ENCODE assay signal across 1 cellular context in genomic region chr20:62368303-62368628, GRCh38.
TF ChIP-seq lines count a peak whose summit lies in the region.

No MANE protein-coding gene starts in this region.

TF ChIP-seq in HepG2, 621 proteins besides CTCF, POLR2A, EP300 and RAD21 (continued from another document and continues in another):
- TF ChIP-seq DBP (CRISPR knock-in tag; IDR thresholded peaks at IDR 0.05; ENCODE audit: not compliant biosample characterization) (peak; percentile 19), ZNF883 (CRISPR knock-in tag; IDR thresholded peaks at IDR 0.05; ENCODE audit: not compliant biosample characterization) (no peak), U2AF1 (optimal IDR thresholded peaks at IDR 0.05; ENCODE audit: low read depth, low read length) (no peak), FOXP1 (IDR thresholded peaks at IDR 0.05) (no peak), FOXP1 (CRISPR knock-in tag; IDR thresholded peaks at IDR 0.05) (no peak), ZFP90 (CRISPR knock-in tag; IDR thresholded peaks at IDR 0.05; ENCODE audit: borderline replicate concordance) (no peak), ZNF704 (CRISPR knock-in tag; IDR thresholded peaks at IDR 0.05; ENCODE audit: borderline replicate concordance) (no peak), KDM3A (CRISPR knock-in tag; IDR thresholded peaks at IDR 0.05; ENCODE audit: low read depth) (no peak; the same call in 1 of the 2 replicates), ZNF563 (CRISPR knock-in tag; IDR thresholded peaks at IDR 0.05) (peak; percentile 15; the same call in 1 of the 2 replicates), ZBED4 (CRISPR knock-in tag; IDR thresholded peaks at IDR 0.05; ENCODE audit: borderline replicate concordance) (0 out of 2 replicates have a peak, but pooled peaks have one; percentile 5), ZC3H13 (CRISPR knock-in tag; IDR thresholded peaks at IDR 0.05) (no peak), ZNF337 (CRISPR knock-in tag; IDR thresholded peaks at IDR 0.05; ENCODE audit: borderline replicate concordance, low read depth) (no peak), USF2 (IDR thresholded peaks at IDR 0.05; ENCODE audit: low read depth, low read length) (no peak), USF2 (CRISPR knock-in tag; IDR thresholded peaks at IDR 0.05; ENCODE audit: borderline replicate concordance) (no peak), ZFY (CRISPR knock-in tag; IDR thresholded peaks at IDR 0.05) (no peak), TGIF2 (CRISPR knock-in tag; IDR thresholded peaks at IDR 0.05) (no peak), ZEB1 (IDR thresholded peaks at IDR 0.05; ENCODE audit: insufficient replicate concordance, low read depth) (no peak), ATRX (CRISPR knock-in tag; IDR thresholded peaks at IDR 0.05; ENCODE audit: borderline replicate concordance) (no peak), BRCA1 (CRISPR knock-in tag; IDR thresholded peaks at IDR 0.05) (no peak), RFXAP (CRISPR knock-in tag; IDR thresholded peaks at IDR 0.05; ENCODE audit: borderline replicate concordance) (no peak), RFX5 (IDR thresholded peaks at IDR 0.05; ENCODE audit: low read depth, low read length) (no peak), CENPT (CRISPR knock-in tag; IDR thresholded peaks at IDR 0.05; ENCODE audit: low read depth) (no peak), KAT7 (CRISPR knock-in tag; IDR thresholded peaks at IDR 0.05; ENCODE audit: borderline replicate concordance) (peak; percentile 10; the same call in 1 of the 2 replicates), REPIN1 (CRISPR knock-in tag; IDR thresholded peaks at IDR 0.05; ENCODE audit: borderline replicate concordance, low read depth) (no peak), PLSCR1 (CRISPR knock-in tag; IDR thresholded peaks at IDR 0.05; ENCODE audit: borderline replicate concordance) (no peak), FOXA3 (CRISPR knock-in tag; IDR thresholded peaks at IDR 0.05) (no peak), ZNF275 (CRISPR knock-in tag; IDR thresholded peaks at IDR 0.05; ENCODE audit: borderline replicate concordance) (no peak), SMAD9 (CRISPR knock-in tag; IDR thresholded peaks at IDR 0.05) (peak; percentile 6; the same call in 1 of the 2 replicates), ZNF335 (CRISPR knock-in tag; IDR thresholded peaks at IDR 0.05) (peak; percentile 69; the same call in 1 of the 2 replicates), FUBP1 (CRISPR knock-in tag; IDR thresholded peaks at IDR 0.05; ENCODE audit: borderline replicate concordance) (0 out of 2 replicates have a peak, but pooled peaks have one; percentile 2), MXD1 (CRISPR knock-in tag; IDR thresholded peaks at IDR 0.05) (0 out of 2 replicates have a peak, but pooled peaks have one; percentile 4), HIVEP1 (CRISPR knock-in tag; IDR thresholded peaks at IDR 0.05) (no peak; the same call in none of the 2 replicates), TBX3 (IDR thresholded peaks at IDR 0.05; ENCODE audit: borderline replicate concordance) (no peak), CREBL2 (CRISPR knock-in tag; IDR thresholded peaks at IDR 0.05; ENCODE audit: borderline replicate concordance) (no peak; the same call in 1 of the 2 replicates), TCF12 (IDR thresholded peaks at IDR 0.05) (no peak), TCF12 (CRISPR knock-in tag; IDR thresholded peaks at IDR 0.05) (no peak), PRDM10 (CRISPR knock-in tag; IDR thresholded peaks at IDR 0.05; ENCODE audit: low read depth) (no peak), RELA (CRISPR knock-in tag; IDR thresholded peaks at IDR 0.05) (no peak), NCOA1 (CRISPR knock-in tag; IDR thresholded peaks at IDR 0.05) (no peak), ZNF121 (CRISPR knock-in tag; IDR thresholded peaks at IDR 0.05) (no peak), ZNF274 (CRISPR knock-in tag; IDR thresholded peaks at IDR 0.05) (no peak), CSRNP1 (CRISPR knock-in tag; IDR thresholded peaks at IDR 0.05) (no peak; the same call in 1 of the 2 replicates), KDM6A (CRISPR knock-in tag; IDR thresholded peaks at IDR 0.05; ENCODE audit: low read depth) (no peak), TEAD3 (CRISPR knock-in tag; optimal IDR thresholded peaks at IDR 0.05; ENCODE audit: borderline replicate concordance) (no peak), ZNF33B (CRISPR knock-in tag; IDR thresholded peaks at IDR 0.05) (0 out of 2 replicates have a peak, but pooled peaks have one; percentile 67)
